Comparison of ENCODE assay signal across 9 cellular contexts in the genomic region with DNA sequence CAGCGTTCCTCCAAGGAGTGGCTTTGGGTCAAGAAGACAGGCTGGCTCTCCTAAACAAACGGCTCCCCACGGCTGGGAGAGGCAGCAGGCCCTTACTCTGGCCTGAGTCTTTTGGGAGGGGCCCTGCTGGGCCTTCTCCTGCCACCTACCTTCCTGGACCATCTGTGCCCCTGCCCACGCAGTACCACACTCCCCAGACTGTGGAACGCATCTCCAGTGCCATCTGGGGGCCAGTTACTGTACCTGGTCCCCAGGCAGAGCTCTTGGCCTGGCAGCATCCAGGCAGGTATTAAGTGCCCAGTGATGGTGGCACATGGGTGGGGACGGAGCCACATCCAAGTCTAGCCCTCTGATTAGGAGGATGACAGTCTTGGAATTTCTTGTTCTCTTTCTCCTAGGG. TPM values are rescaled to one million over a fixed set of nuclear protein-coding genes. Genes with fewer than 3 reads are reported as not detected.
DNase-seq lines count a peak whose midpoint lies in the region; ATAC-seq and TF ChIP-seq lines count a peak whose summit lies in the region.
"Had no signal": no experiment of that assay in that cellular context is flagged by ENCODE, and none has a peak within 500 bp of the region (broad histone marks: within the 10 kb centered on the region; RNA-seq: fewer than 3 reads in every experiment).

No MANE protein-coding gene starts in this region.

- no peaks in the 10 kb centered on the region for H3K27me3 Mint-ChIP-seq in IgD-negative memory B cell
- no peaks in the 10 kb centered on the region for H3K27me3 Mint-ChIP-seq in activated CD8-positive, alpha-beta T cell treated with anti-CD3 and anti-CD28 coated beads for 36 hours
- no peaks in the 10 kb centered on the region for H3K27me3 Mint-ChIP-seq in naive B cell

- no peak overlapping the region for H3K4me3 ChIP-seq in prostate gland
- H3K4me3 ChIP-seq: pancreas had no signal

- H3K27ac Mint-ChIP-seq in IgD-negative memory B cell (peak overlapping the region in 2 of 3 donors; percentile 77 to 92), naive B cell (peak overlapping the region in 4 of 6 donors; percentile 23 to 90 (median 52))
- no peak overlapping the region for H3K27ac Mint-ChIP-seq in activated CD8-positive, alpha-beta T cell treated with anti-CD3 and anti-CD28 coated beads for 36 hours

- no peaks in the 10 kb centered on the region for H3K36me3 ChIP-seq in prostate gland

- 74% methylated on average over 6 of the region's 6 CpGs for WGBS in prostate gland

- TF ChIP-seq POLR2A in prostate gland (IDR thresholded peaks at IDR 0.05): no peak

- H3K4me3 Mint-ChIP-seq in IgD-negative memory B cell (peak overlapping the region in 1 of 4 donors; percentile 60), naive B cell (peak overlapping the region in 3 of 8 donors; percentile 6 to 56 (median 47))
- H3K4me3 Mint-ChIP-seq in activated CD8-positive, alpha-beta T cell treated with anti-CD3 and anti-CD28 coated beads for 36 hours: no peak overlapping the region

- DNase-seq in D341Med (ENCODE audit: low spot score) (peak; percentile 69), naive B cell (peak; percentile 50), MV-4-11 (lab: John Stamatoyannopoulos, UW) (no peak), prostate gland (ENCODE audit: low spot score) (no peak)
- DNase-seq in activated CD8-positive, alpha-beta T cell treated with anti-CD3 and anti-CD28 coated beads for 36 hours: peak; percentile 68
- DNase-seq: pancreas had no signal

- no peaks in the 10 kb centered on the region for H3K27me3 ChIP-seq in prostate gland (replicated peaks; ENCODE audit: insufficient read depth)
- H3K27me3 ChIP-seq: pancreas had no signal

- intact Hi-C loops in activated CD8-positive, alpha-beta T cell treated with anti-CD3 and anti-CD28 coated beads for 36 hours (cut with micrococcal nuclease): loop anchor here (5.0 to 10.0 kb wide), 2 partner anchors 48 to 165 kb away; a partner anchor contains a TSS
- intact Hi-C loops in prostate gland (cut with DNase I): no loop called here

- no peaks in the 10 kb centered on the region for H3K9me3 ChIP-seq in prostate gland
- H3K9me3 ChIP-seq: pancreas had no signal

- peak; percentile 84 for ATAC-seq in activated CD8-positive, alpha-beta T cell treated with anti-CD3 and anti-CD28 coated beads for 36 hours
- ATAC-seq in naive B cell (ENCODE audit: low read depth in 2 of 2): peak; percentile 92 to 98
- ATAC-seq in HG03025 (IDR thresholded peaks at IDR 0.05; ENCODE audit: low FRiP score, unreplicated experiment): no peak
- no peak for ATAC-seq in GM19351 (IDR thresholded peaks at IDR 0.05; ENCODE audit: unreplicated experiment)

- no peak overlapping the region for H3K27ac ChIP-seq in prostate gland
- H3K27ac ChIP-seq: pancreas had no signal

- H3K9me3 Mint-ChIP-seq in IgD-negative memory B cell (no peaks in the 10 kb centered on the region), naive B cell (no peaks in the 10 kb centered on the region)
- no peaks in the 10 kb centered on the region for H3K9me3 Mint-ChIP-seq in activated CD8-positive, alpha-beta T cell treated with anti-CD3 and anti-CD28 coated beads for 36 hours

- H3K36me3 Mint-ChIP-seq in IgD-negative memory B cell (peaks cover 2% of the 10 kb centered on the region), naive B cell (peaks cover 0 to 15% of the 10 kb centered on the region in 2 donors)
- H3K36me3 Mint-ChIP-seq in activated CD8-positive, alpha-beta T cell treated with anti-CD3 and anti-CD28 coated beads for 36 hours (ENCODE audit: low read depth): peaks cover 4% of the 10 kb centered on the region

- CTCF ChIA-PET in activated CD8-positive, alpha-beta T cell treated with anti-CD3 and anti-CD28 coated beads for 36 hours (lab: Charles Lee): interaction anchor here (0.7 to 5.7 kb wide), 11 partner anchors 11 to 161 kb away, joined by 3 to 34 read pairs (median 5); no protein-coding TSS in a partner anchor

- no peaks in the 10 kb centered on the region for H3K4me1 ChIP-seq in prostate gland (replicated peaks)
- H3K4me1 ChIP-seq: pancreas had no signal

- TF ChIP-seq CTCF in activated CD8-positive, alpha-beta T cell treated with anti-CD3 and anti-CD28 coated beads for 36 hours (IDR thresholded peaks at IDR 0.05): peak; percentile 44
- TF ChIP-seq CTCF in prostate gland (IDR thresholded peaks at IDR 0.05): peak in 1 of 4 experiments; percentile 19

- H3K4me1 Mint-ChIP-seq in IgD-negative memory B cell: peaks cover 6 to 13% (median 12%) of the 10 kb centered on the region in 3 donors
- H3K4me1 Mint-ChIP-seq in activated CD8-positive, alpha-beta T cell treated with anti-CD3 and anti-CD28 coated beads for 36 hours (ENCODE audit: low read depth): peaks cover 4% of the 10 kb centered on the region
- peaks cover 20 to 27% (median 25%) of the 10 kb centered on the region in 3 donors for H3K4me1 Mint-ChIP-seq in naive B cell

- POLR2A ChIA-PET in activated CD8-positive, alpha-beta T cell treated with anti-CD3 and anti-CD28 coated beads for 36 hours (lab: Charles Lee): interaction anchor here (0.9 to 1.5 kb wide), 3 partner anchors 14 to 38 kb away, joined by 3 read pairs; a partner anchor contains a TSS

RNA-seq across cellular contexts. Expression of a gene that starts 14.4 kb away (rescaled TPM):
- polyA plus RNA-seq in IgD-negative memory B cell (18.1 TPM), naive B cell (ENCODE audit: low read depth in 6 of 6) (10 to 100 TPM; 12.4 to 23.5 (median 19.0) TPM)
- 1 to 10 TPM; 6.0 to 6.9 TPM for total RNA-seq in activated CD8-positive, alpha-beta T cell treated with anti-CD3 and anti-CD28 coated beads for 36 hours
- 10 to 100 TPM; 25.2 to 27.0 TPM for total RNA-seq in prostate gland

RNA-seq across cellular contexts. Expression of a gene that starts 14.5 kb away (rescaled TPM):
- polyA plus RNA-seq in IgD-negative memory B cell (13.4 TPM), naive B cell (ENCODE audit: low read depth in 6 of 6) (10 to 100 TPM in 5 of 6 donors, 1 to 10 TPM in 1; 6.9 to 22.1 (median 17.3) TPM)
- total RNA-seq in activated CD8-positive, alpha-beta T cell treated with anti-CD3 and anti-CD28 coated beads for 36 hours: 10 to 100 TPM; 12.3 to 12.7 TPM
- total RNA-seq in prostate gland: 10 to 100 TPM; 12.8 to 57.7 TPM

RNA-seq across cellular contexts. Expression of a gene that starts 16.9 kb away (rescaled TPM):
- polyA plus RNA-seq in IgD-negative memory B cell: 290 TPM
- total RNA-seq in activated CD8-positive, alpha-beta T cell treated with anti-CD3 and anti-CD28 coated beads for 36 hours: 10 to 100 TPM; 29.4 to 35.8 TPM
- 100 to 1,000 TPM; 236 to 340 (median 260) TPM for polyA plus RNA-seq in naive B cell (ENCODE audit: low read depth in 6 of 6)
- total RNA-seq in prostate gland: 10 to 100 TPM; 20.5 to 24.8 TPM

RNA-seq across cellular contexts. Expression of a gene that starts 28.5 kb away (rescaled TPM):
- polyA plus RNA-seq in IgD-negative memory B cell (111 TPM), naive B cell (ENCODE audit: low read depth in 6 of 6) (100 to 1,000 TPM in 3 of 6 donors, 10 to 100 TPM in 3; 65.4 to 149 (median 107) TPM)
- 10 to 100 TPM; 49.1 to 54.7 TPM for total RNA-seq in activated CD8-positive, alpha-beta T cell treated with anti-CD3 and anti-CD28 coated beads for 36 hours
- 10 to 100 TPM; 23.2 to 46.4 TPM for total RNA-seq in prostate gland

RNA-seq across cellular contexts. Expression of a gene that starts 54.1 kb away (rescaled TPM):
- polyA plus RNA-seq in IgD-negative memory B cell (35.1 TPM), naive B cell (ENCODE audit: low read depth in 6 of 6) (10 to 100 TPM; 13.1 to 28.6 (median 17.4) TPM)
- total RNA-seq in activated CD8-positive, alpha-beta T cell treated with anti-CD3 and anti-CD28 coated beads for 36 hours: 10 to 100 TPM; 29.8 to 33.6 TPM
- total RNA-seq in prostate gland: 10 to 100 TPM; 31.6 to 50.1 TPM

Comparison
In these comparisons a context has a peak if more than half of its experiments do, and no peak if none do; other contexts are left out.
1. DNase-seq: peak in D341Med (single experiment), activated CD8-positive, alpha-beta T cell treated with anti-CD3 and anti-CD28 coated beads for 36 hours (single experiment) and naive B cell (single experiment); none in MV-4-11 (single experiment) and prostate gland (single experiment).
2. ATAC-seq: peak in activated CD8-positive, alpha-beta T cell treated with anti-CD3 and anti-CD28 coated beads for 36 hours (single experiment) and naive B cell (2 of 2); none in HG03025 (single experiment) and GM19351 (single experiment).